9 cellular contexts compared by ENCODE assay signal in genomic region chr19:4454952-4455738, GRCh38. TPM values are rescaled to one million over a fixed set of nuclear protein-coding genes. Genes with fewer than 3 reads are reported as not detected.
A peak's percentile ranks its signal among the peaks of the same experiment; 100 is the strongest.
DNase-seq lines count a peak whose midpoint lies in the region; ATAC-seq and TF ChIP-seq lines count a peak whose summit lies in the region.
"Had no signal": no experiment of that assay in that cellular context is flagged by ENCODE, and none has a peak within 500 bp of the region (broad histone marks: within the 10 kb centered on the region; RNA-seq: fewer than 3 reads in every experiment).

No MANE protein-coding gene starts in this region.

- H3K4me3 Mint-ChIP-seq in HFFc6 (peak overlapping the region; percentile 99), mesothelial cell of epicardium (peak overlapping the region; percentile 88)
- no peak overlapping the region for H3K4me3 Mint-ChIP-seq in dendritic cell treated with granulocyte-macrophage colony-stimulating factor and Interleukin-4, amounts not matched to agents 40 ng/mL and 50 ng/mL, for 4 days

- H3K27ac Mint-ChIP-seq in HFFc6 (peak overlapping the region; percentile 99), mesothelial cell of epicardium (peak overlapping the region; percentile 99)
- peak overlapping the region; percentile 87 for H3K27ac Mint-ChIP-seq in dendritic cell treated with granulocyte-macrophage colony-stimulating factor and Interleukin-4, amounts not matched to agents 40 ng/mL and 50 ng/mL, for 4 days

- H3K4me1 Mint-ChIP-seq in HFFc6 (ENCODE audit: low read depth) (peaks cover 24% of the 10 kb centered on the region), mesothelial cell of epicardium (peaks cover 25% of the 10 kb centered on the region)
- peaks cover 49% of the 10 kb centered on the region for H3K4me1 Mint-ChIP-seq in dendritic cell treated with granulocyte-macrophage colony-stimulating factor and Interleukin-4, amounts not matched to agents 40 ng/mL and 50 ng/mL, for 4 days (ENCODE audit: low read depth)

- DNase-seq in A172 (ENCODE audit: low spot score) (peak; percentile 68), HFFc6 (peak; percentile 52), mesothelial cell of epicardium (ENCODE audit: low spot score in 2 of 2, unreplicated experiment in 2 of 2) (no peak), NCI-H187 treated with DMSO at 0.1 percent for 48 hours (lab: John Stamatoyannopoulos, UW) (no peak), SKM-1 (lab: John Stamatoyannopoulos, UW; ENCODE audit: unreplicated experiment) (no peak)
- DNase-seq: T-helper 9 cell had no signal

- TF ChIP-seq CTCF in HFFc6 (IDR thresholded peaks at IDR 0.05) (no peak), mesothelial cell of epicardium (IDR thresholded peaks at IDR 0.05; ENCODE audit: unreplicated experiment) (no peak)

- H3K9me3 Mint-ChIP-seq in HFFc6 = no peaks in the 10 kb centered on the region
- no peaks in the 10 kb centered on the region for H3K9me3 Mint-ChIP-seq in dendritic cell treated with granulocyte-macrophage colony-stimulating factor and Interleukin-4, amounts not matched to agents 40 ng/mL and 50 ng/mL, for 4 days
- no peaks in the 10 kb centered on the region for H3K9me3 Mint-ChIP-seq in mesothelial cell of epicardium

- intact Hi-C loops in dendritic cell treated with granulocyte-macrophage colony-stimulating factor and Interleukin-4, amounts not matched to agents 40 ng/mL and 50 ng/mL, for 4 days (cut with micrococcal nuclease) = no loop called here

- peaks cover 6% of the 10 kb centered on the region for H3K27me3 Mint-ChIP-seq in HFFc6 (ENCODE audit: insufficient read depth)
- H3K27me3 Mint-ChIP-seq in dendritic cell treated with granulocyte-macrophage colony-stimulating factor and Interleukin-4, amounts not matched to agents 40 ng/mL and 50 ng/mL, for 4 days = no peaks in the 10 kb centered on the region
- no peaks in the 10 kb centered on the region for H3K27me3 Mint-ChIP-seq in mesothelial cell of epicardium (ENCODE audit: low read depth)

- peaks cover 2% of the 10 kb centered on the region; the same call in 1 of the 2 replicates for H3K36me3 Mint-ChIP-seq in HFFc6 (ENCODE audit: low read depth)
- peaks cover 64% of the 10 kb centered on the region for H3K36me3 Mint-ChIP-seq in dendritic cell treated with granulocyte-macrophage colony-stimulating factor and Interleukin-4, amounts not matched to agents 40 ng/mL and 50 ng/mL, for 4 days (ENCODE audit: low read depth)
- peaks cover 3% of the 10 kb centered on the region for H3K36me3 Mint-ChIP-seq in mesothelial cell of epicardium

- ATAC-seq in GM18517 (IDR thresholded peaks at IDR 0.05; ENCODE audit: unreplicated experiment) (no peak), GM19397 (IDR thresholded peaks at IDR 0.05; ENCODE audit: unreplicated experiment) (no peak)

RNA-seq across cellular contexts. Expression of gene UBXN6, which starts 2.4 kb away (rescaled TPM):
- total RNA-seq in A172 (2014; rRNA removed; shearing (Covaris generic)) = 87.4 and 97.0 TPM in 2 replicates
- total RNA-seq in HFFc6 (2021; fragmentation: NEBNext Ultra II Directional; extraction: Animal tissue kit (Norgen Biotek cat#: 25700)) = 100 to 1,000 TPM; 124 to 142 (median 131) TPM
- 67.7 to 71.0 TPM (median 69.9 TPM) in 3 replicates for total RNA-seq in mesothelial cell of epicardium

RNA-seq across cellular contexts. Expression of gene HDGFL2, which starts 17.0 kb away (rescaled TPM):
- 53.9 and 88.2 TPM in 2 replicates for total RNA-seq in A172 (2014; rRNA removed; shearing (Covaris generic))
- total RNA-seq in HFFc6 (2021; fragmentation: NEBNext Ultra II Directional; extraction: Animal tissue kit (Norgen Biotek cat#: 25700)) = 10 to 100 TPM; 68.0 to 79.6 (median 74.2) TPM
- 87.6 to 91.3 TPM (median 88.9 TPM) in 3 replicates for total RNA-seq in mesothelial cell of epicardium

RNA-seq across cellular contexts. Expression of gene CHAF1A, which starts 52.7 kb away (rescaled TPM):
- 37.8 and 52.7 TPM in 2 replicates for total RNA-seq in A172 (2014; rRNA removed; shearing (Covaris generic))
- 10 to 100 TPM; 18.3 to 26.3 (median 24.4) TPM for total RNA-seq in HFFc6 (2021; fragmentation: NEBNext Ultra II Directional; extraction: Animal tissue kit (Norgen Biotek cat#: 25700))
- total RNA-seq in mesothelial cell of epicardium = 30.9 to 35.1 TPM (median 33.1 TPM) in 3 replicates

RNA-seq across cellular contexts. Expression of gene SH3GL1, which starts 54.8 kb away (rescaled TPM):
- 94.0 and 137 TPM in 2 replicates for total RNA-seq in A172 (2014; rRNA removed; shearing (Covaris generic))
- total RNA-seq in HFFc6 (2021; fragmentation: NEBNext Ultra II Directional; extraction: Animal tissue kit (Norgen Biotek cat#: 25700)) = 100 to 1,000 TPM; 102 to 126 (median 110) TPM
- 89.9 to 91.7 TPM (median 90.1 TPM) in 3 replicates for total RNA-seq in mesothelial cell of epicardium

Comparison
In these comparisons a context has a peak if more than half of its experiments do, and no peak if none do; other contexts are left out.
1. DNase-seq: peak in A172 (single experiment) and HFFc6 (single experiment); none in mesothelial cell of epicardium (0 of 2), NCI-H187 treated with DMSO at 0.1 percent for 48 hours (single experiment) and SKM-1 (single experiment).
2. Peak in every context shown above with its lines, with median percentiles within 50 percentile points of each other: H3K27ac Mint-ChIP-seq.